Comparison of ENCODE assay signal across 8 cellular contexts in genomic region chr14:21498540-21499526, GRCh38. TPM values are rescaled to one million over a fixed set of nuclear protein-coding genes. Genes with fewer than 3 reads are reported as not detected.
DNase-seq lines count a peak whose midpoint lies in the region; ATAC-seq and TF ChIP-seq lines count a peak whose summit lies in the region.

No MANE protein-coding gene starts in this region.

- no peaks in the 10 kb centered on the region for H3K27me3 ChIP-seq in adrenal gland

- peaks cover 66% of the 10 kb centered on the region for H3K36me3 Mint-ChIP-seq in activated CD4-positive, alpha-beta T cell treated with anti-CD3 and anti-CD28 coated beads for 36 hours (ENCODE audit: low read depth)
- peaks cover 22 to 50% of the 10 kb centered on the region in 2 donors for H3K36me3 Mint-ChIP-seq in stimulated activated naive B cell treated with anti-CD40 and anti-IgM and Interleukin-4, amounts not matched to agents 10 μg/mL and 1 μg/mL and 100 μg/mL, for 72 hours

- H3K27ac ChIP-seq in adrenal gland: no peak overlapping the region

- H3K27me3 Mint-ChIP-seq in activated CD4-positive, alpha-beta T cell treated with anti-CD3 and anti-CD28 coated beads for 36 hours: no peaks in the 10 kb centered on the region
- no peaks in the 10 kb centered on the region for H3K27me3 Mint-ChIP-seq in stimulated activated naive B cell treated with anti-CD40 and anti-IgM and Interleukin-4, amounts not matched to agents 10 μg/mL and 1 μg/mL and 100 μg/mL, for 72 hours

- H3K9me3 ChIP-seq in adrenal gland (replicated peaks in 1 of 3): no peaks in the 10 kb centered on the region

- H3K36me3 ChIP-seq in adrenal gland (replicated peaks in 1 of 2): peaks cover 0 to 86% of the 10 kb centered on the region in 2 donors

- peak; percentile 22 for DNase-seq in activated CD4-positive, alpha-beta T cell treated with anti-CD3 and anti-CD28 coated beads for 36 hours
- DNase-seq in activated CD4-positive, alpha-beta T cell treated with anti-CD3 and anti-CD28 coated beads for 1 hour: no peak
- DNase-seq in NCI-H526 (lab: John Stamatoyannopoulos, UW): peak; percentile 34 to 80
- DNase-seq in adrenal gland: peak in 2 of 7 donors; percentile 20 to 27
- peak; percentile 40 for DNase-seq in iPS DF 19.7 (ENCODE audit: low read depth, low spot score)
- no peak for DNase-seq in stimulated activated naive B cell treated with anti-CD40 and anti-IgM and Interleukin-4, amounts not matched to agents 10 μg/mL and 1 μg/mL and 100 μg/mL, for 72 hours
- DNase-seq in activated CD8-positive, alpha-beta memory T cell treated with anti-CD3 and anti-CD28 coated beads, Interleukin-2, amount 50 U/mL, for 48 hours: no peak

- H3K4me1 Mint-ChIP-seq in activated CD4-positive, alpha-beta T cell treated with anti-CD3 and anti-CD28 coated beads for 36 hours: peaks cover 23% of the 10 kb centered on the region
- peaks cover 9 to 15% of the 10 kb centered on the region in 2 donors for H3K4me1 Mint-ChIP-seq in stimulated activated naive B cell treated with anti-CD40 and anti-IgM and Interleukin-4, amounts not matched to agents 10 μg/mL and 1 μg/mL and 100 μg/mL, for 72 hours

- ATAC-seq in activated CD4-positive, alpha-beta T cell treated with anti-CD3 and anti-CD28 coated beads for 36 hours: peak; percentile 78
- ATAC-seq in HG03108 (IDR thresholded peaks at IDR 0.05; ENCODE audit: unreplicated experiment): peak; percentile 48
- peak; percentile 70 to 74 for ATAC-seq in stimulated activated naive B cell treated with anti-CD40 and anti-IgM and Interleukin-4, amounts not matched to agents 10 μg/mL and 1 μg/mL and 100 μg/mL, for 72 hours (replicated peaks)

- peak overlapping the region; percentile 64 for H3K27ac Mint-ChIP-seq in activated CD4-positive, alpha-beta T cell treated with anti-CD3 and anti-CD28 coated beads for 36 hours
- H3K27ac Mint-ChIP-seq in stimulated activated naive B cell treated with anti-CD40 and anti-IgM and Interleukin-4, amounts not matched to agents 10 μg/mL and 1 μg/mL and 100 μg/mL, for 72 hours: no peak overlapping the region

- no peak for TF ChIP-seq POLR2A in adrenal gland (IDR thresholded peaks at IDR 0.05)

- H3K4me1 ChIP-seq in adrenal gland (replicated peaks in 1 of 2): no peaks in the 10 kb centered on the region

- 51 to 64% (median 60%) methylated on average over 5 of the region's 5 CpGs for WGBS in adrenal gland, 4 donors

- no peak overlapping the region for H3K4me3 ChIP-seq in adrenal gland

- H3K9me3 Mint-ChIP-seq in activated CD4-positive, alpha-beta T cell treated with anti-CD3 and anti-CD28 coated beads for 36 hours (ENCODE audit: low read depth): no peaks in the 10 kb centered on the region
- no peaks in the 10 kb centered on the region for H3K9me3 Mint-ChIP-seq in stimulated activated naive B cell treated with anti-CD40 and anti-IgM and Interleukin-4, amounts not matched to agents 10 μg/mL and 1 μg/mL and 100 μg/mL, for 72 hours

- CTCF ChIA-PET in activated CD4-positive, alpha-beta T cell treated with anti-CD3 and anti-CD28 coated beads for 36 hours (lab: Charles Lee): interaction anchor here (0.6 to 4.5 kb wide), 37 partner anchors 9 to 409 kb away, joined by 3 to 67 read pairs (median 5); partner anchors contain the start of genes CHD8, METTL3, OR10G3 and OR4E2

- H3K4me3 Mint-ChIP-seq in activated CD4-positive, alpha-beta T cell treated with anti-CD3 and anti-CD28 coated beads for 36 hours: no peak overlapping the region
- H3K4me3 Mint-ChIP-seq in stimulated activated naive B cell treated with anti-CD40 and anti-IgM and Interleukin-4, amounts not matched to agents 10 μg/mL and 1 μg/mL and 100 μg/mL, for 72 hours: no peak overlapping the region

- POLR2A ChIA-PET in activated CD4-positive, alpha-beta T cell treated with anti-CD3 and anti-CD28 coated beads for 36 hours (lab: Charles Lee): interaction anchor here (0.5 to 1.2 kb wide), 4 partner anchors 12 to 211 kb away, joined by 3 to 5 read pairs (median 4); partner anchors contain the start of gene METTL3

- intact Hi-C loops in activated CD4-positive, alpha-beta T cell treated with anti-CD3 and anti-CD28 coated beads for 36 hours (cut with DNase I, micrococcal nuclease): loop anchor here (1.0 kb wide), 1 partner anchor 58 kb away; no protein-coding TSS in a partner anchor
- intact Hi-C loops in adrenal gland (cut with DNase I): loop anchor here (5.0 to 10.0 kb wide), 2 partner anchors 56 to 58 kb away; no protein-coding TSS in a partner anchor

- peak; percentile 31 to 60 (median 51) for TF ChIP-seq CTCF in adrenal gland (IDR thresholded peaks at IDR 0.05)

RNA-seq across cellular contexts. Expression of gene METTL3, which starts 12.3 kb away (rescaled TPM):
- 10 to 100 TPM; 64.0 to 67.4 TPM for total RNA-seq in activated CD4-positive, alpha-beta T cell treated with anti-CD3 and anti-CD28 coated beads for 36 hours
- total RNA-seq in adrenal gland: 10 to 100 TPM; 30.2 to 60.2 (median 45.6) TPM
- polyA plus RNA-seq in adrenal gland: 10 to 100 TPM; 34.4 to 75.5 (median 55.5) TPM

RNA-seq across cellular contexts. Expression of gene TOX4, which starts 21.8 kb away (rescaled TPM):
- 10 to 100 TPM; 79.5 to 85.6 TPM for total RNA-seq in activated CD4-positive, alpha-beta T cell treated with anti-CD3 and anti-CD28 coated beads for 36 hours
- 10 to 100 TPM; 31.5 to 91.5 (median 58.3) TPM for total RNA-seq in adrenal gland
- polyA plus RNA-seq in adrenal gland: 10 to 100 TPM; 15.5 to 74.8 (median 21.6) TPM

RNA-seq across cellular contexts. Expression of gene RAB2B, which starts 22.1 kb away (rescaled TPM):
- 10 to 100 TPM; 21.2 to 22.0 TPM for total RNA-seq in activated CD4-positive, alpha-beta T cell treated with anti-CD3 and anti-CD28 coated beads for 36 hours
- total RNA-seq in adrenal gland: 10 to 100 TPM; 16.8 to 50.6 (median 30.0) TPM
- 10 to 100 TPM; 14.0 to 49.1 (median 23.9) TPM for polyA plus RNA-seq in adrenal gland

RNA-seq across cellular contexts. Expression of gene SALL2, which starts 27.3 kb away (rescaled TPM):
- 1 to 10 TPM; 5.5 to 6.3 TPM for total RNA-seq in activated CD4-positive, alpha-beta T cell treated with anti-CD3 and anti-CD28 coated beads for 36 hours
- 10 to 100 TPM in 4 of 8 donors, 1 to 10 TPM in 4; 5.3 to 20.6 (median 8.7) TPM for total RNA-seq in adrenal gland
- 1 to 10 TPM; 3.2 to 6.9 (median 6.4) TPM for polyA plus RNA-seq in adrenal gland

RNA-seq across cellular contexts. Expression of gene CHD8, which starts 42.9 kb away (rescaled TPM):
- total RNA-seq in activated CD4-positive, alpha-beta T cell treated with anti-CD3 and anti-CD28 coated beads for 36 hours: 100 to 1,000 TPM in 1 of 2 experiments, 10 to 100 TPM in 1; 84.3 to 104 TPM
- total RNA-seq in adrenal gland: 10 to 100 TPM; 48.6 to 69.0 (median 59.3) TPM
- 10 to 100 TPM; 43.0 to 53.1 (median 51.6) TPM for polyA plus RNA-seq in adrenal gland

Comparison
In these comparisons a context has a peak if more than half of its experiments do, and no peak if none do; other contexts are left out.
1. DNase-seq: peak in activated CD4-positive, alpha-beta T cell treated with anti-CD3 and anti-CD28 coated beads for 36 hours (single experiment), NCI-H526 (2 of 2) and iPS DF 19.7 (single experiment); none in activated CD4-positive, alpha-beta T cell treated with anti-CD3 and anti-CD28 coated beads for 1 hour (single experiment), stimulated activated naive B cell treated with anti-CD40 and anti-IgM and Interleukin-4, amounts not matched to agents 10 μg/mL and 1 μg/mL and 100 μg/mL, for 72 hours (single experiment) and activated CD8-positive, alpha-beta memory T cell treated with anti-CD3 and anti-CD28 coated beads, Interleukin-2, amount 50 U/mL, for 48 hours (single experiment).
2. Peak in every context shown above with its lines, with median percentiles within 50 percentile points of each other: ATAC-seq.